Comparison of ENCODE assay signal across 8 cellular contexts in genomic region chr1:113903496-113904291, GRCh38. TPM values are rescaled to one million over a fixed set of nuclear protein-coding genes. Genes with fewer than 3 reads are reported as not detected.
DNase-seq lines count a peak whose midpoint lies in the region; ATAC-seq and TF ChIP-seq lines count a peak whose summit lies in the region.

No MANE protein-coding gene starts in this region.

- no peak for ATAC-seq in lower lobe of right lung
- ATAC-seq in HG03280 (IDR thresholded peaks at IDR 0.05; ENCODE audit: unreplicated experiment) = no peak
- no peak for ATAC-seq in GM21723 (IDR thresholded peaks at IDR 0.05; ENCODE audit: unreplicated experiment)

- H3K27ac ChIP-seq in lower lobe of right lung (peak overlapping the region; percentile 92), thyroid gland (peak overlapping the region in 2 of 3 donors; percentile 93 to 94)

- H3K27me3 Mint-ChIP-seq in Calu3 (ENCODE audit: unreplicated experiment) = no peaks in the 10 kb centered on the region

- H3K36me3 ChIP-seq in lower lobe of right lung (peaks cover 39% of the 10 kb centered on the region), thyroid gland (no peaks in the 10 kb centered on the region)

- H3K9me3 Mint-ChIP-seq in Calu3 (ENCODE audit: low read depth, unreplicated experiment) = no peaks in the 10 kb centered on the region

- peak overlapping the region; percentile 82 for H3K4me3 ChIP-seq in astrocyte of the cerebellum (ENCODE audit: low read depth, low read length)
- H3K4me3 ChIP-seq in lower lobe of right lung = peak overlapping the region; percentile 78
- H3K4me3 ChIP-seq in thyroid gland (replicated peaks in 1 of 3) = peak overlapping the region in 2 of 3 donors; percentile 43 to 58

- intact Hi-C loops in Calu3 (cut with micrococcal nuclease; ENCODE audit: unreplicated experiment) = no loop called here
- intact Hi-C loops in lower lobe of right lung (cut with DNase I) = no loop called here
- intact Hi-C loops in thyroid gland (cut with DNase I) = loop anchor here (2.0 to 10.0 kb wide), 2 partner anchors 25 to 69 kb away; partner anchors contain the start of gene HIPK1

- H3K4me3 Mint-ChIP-seq in Calu3 (ENCODE audit: low read depth, unreplicated experiment) = peak overlapping the region; percentile 86

- H3K9me3 ChIP-seq in lower lobe of right lung (no peaks in the 10 kb centered on the region), thyroid gland (no peaks in the 10 kb centered on the region)

- H3K4me1 ChIP-seq in lower lobe of right lung (peaks cover 36% of the 10 kb centered on the region), thyroid gland (peaks cover 8 to 22% of the 10 kb centered on the region in 2 donors)

- peaks cover 32% of the 10 kb centered on the region for H3K36me3 Mint-ChIP-seq in Calu3 (ENCODE audit: insufficient read depth, unreplicated experiment)

- in situ Hi-C loops in astrocyte of the cerebellum (cut with HindIII; ENCODE audit: low sequenced_read_pairs) = no loop called here

- no peak for DNase-seq in Calu3
- DNase-seq in M059J (ENCODE audit: low read depth) = peak; percentile 20
- DNase-seq in astrocyte of the cerebellum (ENCODE audit: low read depth) = no peak
- DNase-seq in lower lobe of right lung = no peak
- peak in 1 of 2 donors; percentile 6 for DNase-seq in thyroid gland
- no peak for DNase-seq in iPS-NIHi11 (ENCODE audit: low spot score)

- no peak for TF ChIP-seq POLR2A in thyroid gland (IDR thresholded peaks at IDR 0.05)

- H3K27me3 ChIP-seq in lower lobe of right lung (ENCODE audit: low read depth) (no peaks in the 10 kb centered on the region), thyroid gland (no peaks in the 10 kb centered on the region)

- CTCF ChIA-PET in Calu3 (lab: Charles Lee) = interaction anchor here (0.9 to 2.5 kb wide), 3 partner anchors 17 to 30 kb away, joined by 4 to 15 read pairs (median 4); partner anchors contain the start of genes BCL2L15 and HIPK1

- 39 to 45% methylated on average over 7 of the region's 7 CpGs for WGBS in thyroid gland, 2 donors

- BruUV-seq in Calu3 (replicated peaks; lab: Mats Ljungman, UMichigan) = no TSS peak

- TF ChIP-seq CTCF in Calu3 (IDR thresholded peaks at IDR 0.05; ENCODE audit: unreplicated experiment) = no peak
- no peak for TF ChIP-seq CTCF in astrocyte of the cerebellum (IDR thresholded peaks at IDR 0.05; ENCODE audit: low read depth, low read length, missing control alignments)
- TF ChIP-seq CTCF in lower lobe of right lung (IDR thresholded peaks at IDR 0.05) = no peak
- TF ChIP-seq CTCF in thyroid gland (IDR thresholded peaks at IDR 0.05) = no peak

- H3K27ac Mint-ChIP-seq in Calu3 (ENCODE audit: unreplicated experiment) = peak overlapping the region; percentile 85

- no peaks in the 10 kb centered on the region for H3K4me1 Mint-ChIP-seq in Calu3 (ENCODE audit: low read depth, unreplicated experiment)

RNA-seq across cellular contexts. Expression of gene AP4B1, which starts 0.9 kb away (rescaled TPM):
- total RNA-seq in Calu3 (2022) (18.3 and 21.0 TPM in 2 replicates), lower lobe of right lung (16.3 TPM), thyroid gland (10 to 100 TPM in 3 of 4 donors, 1 to 10 TPM in 1; 9.7 to 14.8 (median 14.0) TPM)
- 17.9 and 18.9 TPM in 2 replicates for total RNA-seq in M059J (2014; rRNA removed; shearing (Covaris generic))

RNA-seq across cellular contexts. Expression of gene DCLRE1B, which starts 1.4 kb away (rescaled TPM):
- total RNA-seq in Calu3 (2022) (6.9 and 7.5 TPM in 2 replicates), lower lobe of right lung (8.3 TPM), thyroid gland (1 to 10 TPM; 3.2 to 5.0 (median 4.1) TPM)
- 16.9 and 19.2 TPM in 2 replicates for total RNA-seq in M059J (2014; rRNA removed; shearing (Covaris generic))

RNA-seq across cellular contexts. Expression of gene BCL2L15, which starts 16.3 kb away (rescaled TPM):
- total RNA-seq in Calu3 (2022) (13.0 and 16.8 TPM in 2 replicates), lower lobe of right lung (1.3 TPM), thyroid gland (under 1 TPM; 0.13 to 0.89 (median 0.50) TPM)
- not detected in 2 replicates for total RNA-seq in M059J (2014; rRNA removed; shearing (Covaris generic))

RNA-seq across cellular contexts. Expression of gene HIPK1, which starts 25.4 kb away (rescaled TPM):
- 42.7 and 43.2 TPM in 2 replicates for total RNA-seq in Calu3 (2022)
- 26.2 and 34.9 TPM in 2 replicates for total RNA-seq in M059J (2014; rRNA removed; shearing (Covaris generic))
- total RNA-seq in lower lobe of right lung = 95.0 TPM
- 100 to 1,000 TPM in 1 of 4 donors, 10 to 100 TPM in 3; 65.8 to 102 (median 84.7) TPM for total RNA-seq in thyroid gland

RNA-seq across cellular contexts. Expression of gene PTPN22, which starts 32.2 kb away (rescaled TPM):
- total RNA-seq in Calu3 (2022) (0.24 and 0.38 TPM in 2 replicates), lower lobe of right lung (14.1 TPM), thyroid gland (1 to 10 TPM in 2 of 4 donors, under 1 TPM in 1, not detected in 1; 0.89 to 6.2 (median 2.6) TPM)
- 1.7 and 1.9 TPM in 2 replicates for total RNA-seq in M059J (2014; rRNA removed; shearing (Covaris generic))
